Comparison of ENCODE assay signal across 8 cellular contexts in the genomic region with DNA sequence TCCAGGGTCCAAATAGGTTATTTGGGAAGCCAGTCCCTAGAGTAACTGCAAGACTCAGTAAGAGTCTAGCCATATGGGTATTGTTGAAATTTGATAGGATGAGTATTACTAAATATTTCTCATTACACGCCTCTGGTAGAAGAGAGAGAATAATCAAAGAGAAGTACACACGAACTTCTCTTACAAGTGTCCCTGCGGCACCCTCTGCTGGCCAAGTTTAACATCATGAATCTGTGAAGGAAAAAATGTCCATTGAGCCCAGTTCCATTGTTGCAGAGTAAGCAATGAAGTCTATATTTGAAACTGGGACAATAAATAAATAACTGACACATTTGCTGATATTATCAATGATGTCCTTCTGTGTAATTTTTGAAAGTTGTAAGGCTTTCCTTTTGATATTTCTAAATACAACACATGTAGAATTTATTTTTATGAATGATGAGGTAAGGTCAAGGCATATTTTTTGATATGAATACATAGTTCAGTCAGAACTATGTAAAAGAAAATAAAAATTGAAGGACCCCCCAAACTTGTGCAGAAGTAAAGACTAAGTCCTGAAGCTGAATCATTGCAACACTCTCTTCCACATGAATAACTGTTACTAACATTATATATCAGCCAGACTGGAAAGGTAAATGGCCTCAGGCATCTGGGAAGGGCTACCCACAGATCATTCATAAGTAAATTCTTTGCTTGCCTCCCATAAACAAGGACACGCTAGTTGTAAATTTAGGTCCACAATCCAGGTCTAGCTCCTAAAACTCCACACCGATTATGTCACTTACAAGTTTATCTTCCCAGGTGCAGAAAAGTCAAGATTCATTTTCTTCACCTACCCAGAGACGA. TPM values are rescaled to one million over a fixed set of nuclear protein-coding genes. Genes with fewer than 3 reads are reported as not detected.
DNase-seq lines count a peak whose midpoint lies in the region; ATAC-seq and TF ChIP-seq lines count a peak whose summit lies in the region.

No MANE protein-coding gene starts in this region.

- no peak overlapping the region for H2BK120ac ChIP-seq in neuronal stem cell (ENCODE audit: low read depth, low read length)

- H3K14ac ChIP-seq in neuronal stem cell (ENCODE audit: low read length): no peak overlapping the region

- no peak overlapping the region for H3K27ac Mint-ChIP-seq in activated CD8-positive, alpha-beta memory T cell treated with anti-CD3 and anti-CD28 coated beads, Interleukin-2, amount 10 ng/mL, durations not matched to agents 7 days and 5 days

- H3K9me3 ChIP-seq in Loucy (ENCODE audit: insufficient read depth, low read depth, low read length) (no peaks in the 10 kb centered on the region), esophagus squamous epithelium (no peaks in the 10 kb centered on the region), neuronal stem cell (replicated peaks in 1 of 2; ENCODE audit: control insufficient read depth in 2 of 2, insufficient read depth in 1 of 2, low read depth in 1 of 2, low read length in 2 of 2) (no peaks in the 10 kb centered on the region)

- H2BK15ac ChIP-seq in neuronal stem cell (ENCODE audit: low read length): no peak overlapping the region

- no peak overlapping the region for H3K23ac ChIP-seq in neuronal stem cell (ENCODE audit: low read depth, low read length, poor library complexity)

- H3K27ac ChIP-seq in esophagus squamous epithelium: no peak overlapping the region
- no peak overlapping the region for H3K27ac ChIP-seq in neuronal stem cell (replicated peaks; ENCODE audit: low read length)

- H3K79me2 ChIP-seq in Loucy (ENCODE audit: insufficient read depth, low read length): no peaks in the 10 kb centered on the region

- no peaks in the 10 kb centered on the region for H3K9me2 ChIP-seq in Loucy (replicated peaks; ENCODE audit: low read depth, low read length)

- H2AK5ac ChIP-seq in neuronal stem cell (ENCODE audit: low read depth, low read length): no peak overlapping the region

- no peak overlapping the region for H2BK12ac ChIP-seq in neuronal stem cell (ENCODE audit: low read length)

- no peak overlapping the region for H3K4ac ChIP-seq in neuronal stem cell (ENCODE audit: low read length)

- no peaks in the 10 kb centered on the region for H3F3A ChIP-seq in Loucy (ENCODE audit: low read depth)

- H3K36me3 Mint-ChIP-seq in activated CD8-positive, alpha-beta memory T cell treated with anti-CD3 and anti-CD28 coated beads, Interleukin-2, amount 10 ng/mL, durations not matched to agents 7 days and 5 days: no peaks in the 10 kb centered on the region

- no peaks in the 10 kb centered on the region for H3K9me3 Mint-ChIP-seq in activated CD8-positive, alpha-beta memory T cell treated with anti-CD3 and anti-CD28 coated beads, Interleukin-2, amount 10 ng/mL, durations not matched to agents 7 days and 5 days (ENCODE audit: low read depth)

- CTCF ChIA-PET in activated CD8-positive, alpha-beta memory T cell treated with anti-CD3 and anti-CD28 coated beads, Interleukin-2, amount 10 ng/mL, durations not matched to agents 7 days and 5 days (lab: Charles Lee): interaction anchor here (1.6 to 2.0 kb wide), 2 partner anchors 368 to 818 kb away, joined by 6 to 11 read pairs; a partner anchor contains a TSS

- peak; percentile 23 for ATAC-seq in activated CD8-positive, alpha-beta memory T cell treated with anti-CD3 and anti-CD28 coated beads, Interleukin-2, amount 10 ng/mL, durations not matched to agents 7 days and 5 days
- no peak for ATAC-seq in GM19328 (IDR thresholded peaks at IDR 0.05; ENCODE audit: unreplicated experiment)
- ATAC-seq in HG03571 (IDR thresholded peaks at IDR 0.05; ENCODE audit: unreplicated experiment): no peak

- no peaks in the 10 kb centered on the region for H3K4me1 Mint-ChIP-seq in activated CD8-positive, alpha-beta memory T cell treated with anti-CD3 and anti-CD28 coated beads, Interleukin-2, amount 10 ng/mL, durations not matched to agents 7 days and 5 days

- no peaks in the 10 kb centered on the region for H3K79me1 ChIP-seq in neuronal stem cell (ENCODE audit: low read depth, low read length)

- H3K4me2 ChIP-seq in Loucy (ENCODE audit: low read depth, low read length, poor library complexity, severe bottlenecking) (no peak overlapping the region), neuronal stem cell (ENCODE audit: insufficient read depth, low read length, poor library complexity, severe bottlenecking) (no peak overlapping the region)

- no peak overlapping the region for H4K8ac ChIP-seq in neuronal stem cell (ENCODE audit: low read depth, low read length)

- no peaks in the 10 kb centered on the region for H3K27me3 ChIP-seq in Loucy (ENCODE audit: insufficient read depth, low read length, poor library complexity, severe bottlenecking)
- H3K27me3 ChIP-seq in esophagus squamous epithelium: peaks cover 0 to 5% (median 0%) of the 10 kb centered on the region in 4 donors
- no peaks in the 10 kb centered on the region for H3K27me3 ChIP-seq in neuronal stem cell (ENCODE audit: control insufficient read depth in 3 of 3, insufficient read depth in 3 of 3, low read depth in 1 of 3, low read length in 3 of 3)

- H3K36me3 ChIP-seq in Loucy (ENCODE audit: insufficient read depth, low read length) (no peaks in the 10 kb centered on the region), esophagus squamous epithelium (no peaks in the 10 kb centered on the region), neuronal stem cell (replicated peaks in 1 of 2; ENCODE audit: control insufficient read depth in 2 of 2, insufficient read depth in 2 of 2, low read length in 2 of 2) (no peaks in the 10 kb centered on the region)

- H3K4me1 ChIP-seq in Loucy (ENCODE audit: insufficient read depth, low read length, poor library complexity, severe bottlenecking) (no peaks in the 10 kb centered on the region), esophagus squamous epithelium (no peaks in the 10 kb centered on the region), neuronal stem cell (ENCODE audit: control insufficient read depth in 2 of 2, insufficient read depth in 1 of 2, low read depth in 1 of 2, low read length in 2 of 2) (no peaks in the 10 kb centered on the region)

- TF ChIP-seq POLR2A in esophagus squamous epithelium (IDR thresholded peaks at IDR 0.05): no peak

- H3K4me3 ChIP-seq in Loucy (ENCODE audit: low read length, poor library complexity, severe bottlenecking): no peak overlapping the region
- H3K4me3 ChIP-seq in esophagus squamous epithelium: no peak overlapping the region
- no peak overlapping the region for H3K4me3 ChIP-seq in neuronal stem cell (ENCODE audit: low read length in 2 of 2)

- H3K4me3 Mint-ChIP-seq in activated CD8-positive, alpha-beta memory T cell treated with anti-CD3 and anti-CD28 coated beads, Interleukin-2, amount 10 ng/mL, durations not matched to agents 7 days and 5 days: no peak overlapping the region

- peak; percentile 51 for DNase-seq in activated CD8-positive, alpha-beta memory T cell treated with anti-CD3 and anti-CD28 coated beads, Interleukin-2, amount 10 ng/mL, durations not matched to agents 7 days and 5 days
- no peak for DNase-seq in activated CD8-positive, alpha-beta memory T cell treated with anti-CD3 and anti-CD28 coated beads, Interleukin-2, amount 50 U/mL, for 4 hours
- DNase-seq in SK-N-DZ (ENCODE audit: low spot score) (peak; percentile 34), esophagus squamous epithelium (lab: John Stamatoyannopoulos, UW) (no peak), neuronal stem cell (ENCODE audit: low spot score) (peak; percentile 46)

- WGBS in esophagus squamous epithelium, 2 donors: 26 to 29% methylated on average over 6 of the region's 6 CpGs
- WGBS in neuronal stem cell (ENCODE audit: extremely low coverage in 2 of 2, insufficient read length in 2 of 2, insufficient replicate concordance in 1 of 2), 2 donors: no CpG with 5 or more reads among the region's 6 CpGs

- H3K27me3 Mint-ChIP-seq in activated CD8-positive, alpha-beta memory T cell treated with anti-CD3 and anti-CD28 coated beads, Interleukin-2, amount 10 ng/mL, durations not matched to agents 7 days and 5 days: no peaks in the 10 kb centered on the region

- H2AFZ ChIP-seq in Loucy (ENCODE audit: low read length) (no peak overlapping the region), neuronal stem cell (ENCODE audit: low read length) (no peak overlapping the region)

- no peak overlapping the region for H3K18ac ChIP-seq in neuronal stem cell (ENCODE audit: low read length)

- H3K9ac ChIP-seq in Loucy (ENCODE audit: low read depth, low read length, poor library complexity, severe bottlenecking): no peak overlapping the region
- no peak overlapping the region for H3K9ac ChIP-seq in neuronal stem cell (ENCODE audit: low read depth, low read length, poor library complexity)

- no peaks in the 10 kb centered on the region for H4K20me1 ChIP-seq in Loucy (ENCODE audit: insufficient read depth, low read length, poor library complexity, severe bottlenecking)

- intact Hi-C loops in esophagus squamous epithelium (cut with DNase I): no loop called here

- H4K91ac ChIP-seq in neuronal stem cell (ENCODE audit: low read depth, low read length, poor library complexity): no peak overlapping the region

- H2BK5ac ChIP-seq in neuronal stem cell (ENCODE audit: low read length): no peak overlapping the region

- peak; percentile 80 for TF ChIP-seq CTCF in Loucy (conservative IDR thresholded peaks at IDR 0.05; ENCODE audit: low read length)
- peak in 5 of 6 experiments; percentile 32 to 56 (median 37) for TF ChIP-seq CTCF in esophagus squamous epithelium (IDR thresholded peaks at IDR 0.05)

RNA-seq across cellular contexts. Expression of a gene that starts 10.0 kb away (rescaled TPM):
- not detected for total RNA-seq in activated CD8-positive, alpha-beta memory T cell treated with anti-CD3 and anti-CD28 coated beads, Interleukin-2, amount 10 ng/mL, durations not matched to agents 7 days and 5 days
- not detected in 2 replicates for polyA plus RNA-seq in SK-N-DZ (2014; cell fraction: cytosol; rRNA removed)
- not detected in 2 replicates for polyA plus RNA-seq in SK-N-DZ (2014; cell fraction: nucleus; rRNA removed)
- total RNA-seq in esophagus squamous epithelium: not detected
- polyA plus RNA-seq in neuronal stem cell (2013, experiment 1 of 2): not detected
- not detected for polyA plus RNA-seq in neuronal stem cell (2013, experiment 2 of 2)

RNA-seq across cellular contexts. Expression of a gene that starts 41.7 kb away (rescaled TPM):
- total RNA-seq in activated CD8-positive, alpha-beta memory T cell treated with anti-CD3 and anti-CD28 coated beads, Interleukin-2, amount 10 ng/mL, durations not matched to agents 7 days and 5 days: not detected
- polyA plus RNA-seq in SK-N-DZ (2014; cell fraction: cytosol; rRNA removed): not detected in 2 replicates
- not detected in 2 replicates for polyA plus RNA-seq in SK-N-DZ (2014; cell fraction: nucleus; rRNA removed)
- not detected for total RNA-seq in esophagus squamous epithelium
- polyA plus RNA-seq in neuronal stem cell (2013, experiment 1 of 2): not detected
- not detected for polyA plus RNA-seq in neuronal stem cell (2013, experiment 2 of 2)

RNA-seq across cellular contexts. Expression of a gene that starts 49.1 kb away (rescaled TPM):
- total RNA-seq in activated CD8-positive, alpha-beta memory T cell treated with anti-CD3 and anti-CD28 coated beads, Interleukin-2, amount 10 ng/mL, durations not matched to agents 7 days and 5 days: not detected
- not detected in 2 replicates for polyA plus RNA-seq in SK-N-DZ (2014; cell fraction: cytosol; rRNA removed)
- not detected in 2 replicates for polyA plus RNA-seq in SK-N-DZ (2014; cell fraction: nucleus; rRNA removed)
- not detected for total RNA-seq in esophagus squamous epithelium
- polyA plus RNA-seq in neuronal stem cell (2013, experiment 1 of 2): not detected
- not detected for polyA plus RNA-seq in neuronal stem cell (2013, experiment 2 of 2)

RNA-seq across cellular contexts. Expression of a gene that starts 54.8 kb away (rescaled TPM):
- not detected for total RNA-seq in activated CD8-positive, alpha-beta memory T cell treated with anti-CD3 and anti-CD28 coated beads, Interleukin-2, amount 10 ng/mL, durations not matched to agents 7 days and 5 days
- polyA plus RNA-seq in SK-N-DZ (2014; cell fraction: cytosol; rRNA removed): not detected in 2 replicates
- polyA plus RNA-seq in SK-N-DZ (2014; cell fraction: nucleus; rRNA removed): not detected in 2 replicates
- not detected for total RNA-seq in esophagus squamous epithelium
- polyA plus RNA-seq in neuronal stem cell (2013, experiment 1 of 2): not detected
- polyA plus RNA-seq in neuronal stem cell (2013, experiment 2 of 2): not detected

RNA-seq across cellular contexts. Expression of a gene that starts 57.2 kb away (rescaled TPM):
- total RNA-seq in activated CD8-positive, alpha-beta memory T cell treated with anti-CD3 and anti-CD28 coated beads, Interleukin-2, amount 10 ng/mL, durations not matched to agents 7 days and 5 days: not detected
- polyA plus RNA-seq in SK-N-DZ (2014; cell fraction: cytosol; rRNA removed): not detected in 2 replicates
- polyA plus RNA-seq in SK-N-DZ (2014; cell fraction: nucleus; rRNA removed): not detected in 2 replicates
- not detected for total RNA-seq in esophagus squamous epithelium
- polyA plus RNA-seq in neuronal stem cell (2013, experiment 1 of 2): not detected
- not detected for polyA plus RNA-seq in neuronal stem cell (2013, experiment 2 of 2)

Comparison
In these comparisons a context has a peak if more than half of its experiments do, and no peak if none do; other contexts are left out.
1. DNase-seq: peak in activated CD8-positive, alpha-beta memory T cell treated with anti-CD3 and anti-CD28 coated beads, Interleukin-2, amount 10 ng/mL, durations not matched to agents 7 days and 5 days (single experiment), SK-N-DZ (single experiment) and neuronal stem cell (single experiment); none in activated CD8-positive, alpha-beta memory T cell treated with anti-CD3 and anti-CD28 coated beads, Interleukin-2, amount 50 U/mL, for 4 hours (single experiment) and esophagus squamous epithelium (single experiment).